1 cellular context compared by ENCODE assay signal in genomic region chr6:168376811-168377480, GRCh38.
TF ChIP-seq lines count a peak whose summit lies in the region.

No MANE protein-coding gene starts in this region.

TF ChIP-seq in WTC11, 78 proteins besides CTCF, POLR2A, EP300 and RAD21 (continued from another document):
- TF ChIP-seq ZNF512 (CRISPR knock-in tag; IDR thresholded peaks at IDR 0.05; ENCODE audit: borderline replicate concordance) = no peak
- no peak for TF ChIP-seq SMAD3 (CRISPR knock-in tag; IDR thresholded peaks at IDR 0.05; ENCODE audit: borderline replicate concordance)
- no peak for TF ChIP-seq TP53 (CRISPR knock-in tag; IDR thresholded peaks at IDR 0.05)
- no peak for TF ChIP-seq ZNF281 (CRISPR knock-in tag; IDR thresholded peaks at IDR 0.05)
- TF ChIP-seq ATF3 (CRISPR knock-in tag; conservative IDR thresholded peaks at IDR 0.05) = no peak
- TF ChIP-seq GABPB1 (CRISPR knock-in tag; IDR thresholded peaks at IDR 0.05) = no peak
- no peak for TF ChIP-seq GTF2I (CRISPR knock-in tag; conservative IDR thresholded peaks at IDR 0.05)
- TF ChIP-seq ZSCAN18 (CRISPR knock-in tag; IDR thresholded peaks at IDR 0.05) = no peak
- no peak for TF ChIP-seq AFF4 (CRISPR knock-in tag; IDR thresholded peaks at IDR 0.05; ENCODE audit: borderline replicate concordance)
